ENCODE assay signal across 22 cellular contexts in the genomic region with DNA sequence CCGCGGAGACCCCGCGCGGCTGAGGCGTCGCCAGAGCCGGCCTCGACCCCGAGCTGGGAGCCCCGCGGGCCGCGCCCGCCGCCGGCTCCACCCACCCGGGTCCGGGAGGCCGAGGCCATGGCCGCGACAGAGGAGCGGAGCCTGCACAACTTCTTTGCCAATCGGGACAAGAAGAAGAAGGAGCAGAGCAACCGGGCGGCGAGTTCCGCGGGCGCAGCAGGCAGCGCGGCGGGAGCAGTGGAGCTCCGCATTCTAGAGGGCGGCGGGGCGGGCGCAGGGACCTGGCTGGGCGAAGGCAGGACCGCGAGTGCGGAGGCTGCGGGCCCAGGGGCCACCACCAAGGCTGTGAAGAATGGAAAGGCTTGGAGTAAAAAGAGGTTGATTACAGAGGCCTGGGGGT. TPM values are rescaled to one million over a fixed set of nuclear protein-coding genes. Genes with fewer than 3 reads are reported as not detected.
DNase-seq lines count a peak whose midpoint lies in the region; ATAC-seq and TF ChIP-seq lines count a peak whose summit lies in the region.
"Had no signal": no experiment of that assay in that cellular context is flagged by ENCODE, and none has a peak within 500 bp of the region (broad histone marks: within the 10 kb centered on the region; RNA-seq: fewer than 3 reads in every experiment).

No MANE protein-coding gene starts in this region.

- H3K27ac ChIP-seq in lower lobe of right lung (no peak overlapping the region), upper lobe of right lung (no peak overlapping the region)
- H3K27ac ChIP-seq: 22Rv1, BLaER1, GM23248 had no signal

- H3K4me3 ChIP-seq in lower lobe of right lung (no peak overlapping the region), upper lobe of right lung (no peak overlapping the region)
- H3K4me3 ChIP-seq: BLaER1, GM23248 had no signal

- no peaks in the 10 kb centered on the region for H3K4me1 ChIP-seq in lower lobe of right lung
- H3K4me1 ChIP-seq in upper lobe of right lung: no peaks in the 10 kb centered on the region

- no peaks in the 10 kb centered on the region for H3K27me3 Mint-ChIP-seq in activated naive CD4-positive, alpha-beta T cell treated with anti-CD3 and anti-CD28 coated beads, Interleukin-2, amount 50 U/mL, for 24 hours
- no peaks in the 10 kb centered on the region for H3K27me3 Mint-ChIP-seq in mesothelial cell of epicardium (ENCODE audit: low read depth)
- H3K27me3 Mint-ChIP-seq: B cell; CD4-positive, alpha-beta T cell; CD8-positive, alpha-beta memory T cell had no signal

- H3K27me3 ChIP-seq in lower lobe of right lung (ENCODE audit: low read depth) (no peaks in the 10 kb centered on the region), upper lobe of right lung (no peaks in the 10 kb centered on the region)
- H3K27me3 ChIP-seq: BLaER1 had no signal

- H3K4me1 Mint-ChIP-seq in activated naive CD4-positive, alpha-beta T cell treated with anti-CD3 and anti-CD28 coated beads, Interleukin-2, amount 50 U/mL, for 24 hours: no peaks in the 10 kb centered on the region
- no peaks in the 10 kb centered on the region for H3K4me1 Mint-ChIP-seq in mesothelial cell of epicardium
- H3K4me1 Mint-ChIP-seq: B cell; CD14-positive monocyte; CD8-positive, alpha-beta memory T cell; H9 had no signal

- no peaks in the 10 kb centered on the region for H3K36me3 ChIP-seq in lower lobe of right lung
- no peaks in the 10 kb centered on the region for H3K36me3 ChIP-seq in upper lobe of right lung
- H3K36me3 ChIP-seq: BLaER1 had no signal

- TF ChIP-seq CTCF in lower lobe of right lung (IDR thresholded peaks at IDR 0.05) (no peak), upper lobe of right lung (IDR thresholded peaks at IDR 0.05) (no peak), mesothelial cell of epicardium (IDR thresholded peaks at IDR 0.05; ENCODE audit: unreplicated experiment) (no peak)

- no peaks in the 10 kb centered on the region for H3K36me3 Mint-ChIP-seq in activated naive CD4-positive, alpha-beta T cell treated with anti-CD3 and anti-CD28 coated beads, Interleukin-2, amount 50 U/mL, for 24 hours
- H3K36me3 Mint-ChIP-seq in activated naive CD4-positive, alpha-beta T cell treated with anti-CD3 and anti-CD28 coated beads, Interleukin-2, amount 50 U/mL, for 72 hours: peaks cover 7 to 9% of the 10 kb centered on the region in 2 donors
- peaks cover 3% of the 10 kb centered on the region for H3K36me3 Mint-ChIP-seq in mesothelial cell of epicardium
- H3K36me3 Mint-ChIP-seq: CD14-positive monocyte had no signal

- H3K9me3 Mint-ChIP-seq in activated naive CD4-positive, alpha-beta T cell treated with anti-CD3 and anti-CD28 coated beads, Interleukin-2, amount 50 U/mL, for 24 hours: peaks cover 33% of the 10 kb centered on the region
- peaks cover 26 to 32% of the 10 kb centered on the region in 2 donors for H3K9me3 Mint-ChIP-seq in activated naive CD4-positive, alpha-beta T cell treated with anti-CD3 and anti-CD28 coated beads, Interleukin-2, amount 50 U/mL, for 72 hours
- peaks cover 56% of the 10 kb centered on the region for H3K9me3 Mint-ChIP-seq in mesothelial cell of epicardium

- no peak for ATAC-seq in activated naive CD4-positive, alpha-beta T cell treated with anti-CD3 and anti-CD28 coated beads, Interleukin-2, amount 50 U/mL, for 72 hours
- no peak for ATAC-seq in lower lobe of right lung
- peak; percentile 35 for ATAC-seq in upper lobe of right lung
- no peak for ATAC-seq in activated CD4-positive, CD25-positive, alpha-beta regulatory T cell treated with anti-CD3 and anti-CD28 coated beads, Interleukin-2, amount 50 U/mL, for 24 hours
- ATAC-seq: HCT116 had no signal

- H3K4me3 Mint-ChIP-seq in activated naive CD4-positive, alpha-beta T cell treated with anti-CD3 and anti-CD28 coated beads, Interleukin-2, amount 50 U/mL, for 24 hours: no peak overlapping the region
- H3K4me3 Mint-ChIP-seq in mesothelial cell of epicardium: no peak overlapping the region
- H3K4me3 Mint-ChIP-seq: B cell; CD14-positive monocyte; CD4-positive, alpha-beta T cell; CD8-positive, alpha-beta memory T cell; H9 had no signal

- DNase-seq in NCI-H510A (lab: John Stamatoyannopoulos, UW) (peak; percentile 6), NCI-H510A treated with DMSO at 0.1 percent for 48 hours (lab: John Stamatoyannopoulos, UW) (no peak), lower lobe of right lung (peak; percentile 40), upper lobe of right lung (peak; percentile 63), mesothelial cell of epicardium (ENCODE audit: low spot score in 2 of 2, unreplicated experiment in 2 of 2) (no peak)
- DNase-seq in activated naive CD4-positive, alpha-beta T cell treated with anti-CD3 and anti-CD28 coated beads, Interleukin-2, amount 50 U/mL, for 72 hours (ENCODE audit: low spot score in 2 of 2): no peak
- DNase-seq: CD4-positive, alpha-beta T cell; CD8-positive, alpha-beta memory T cell; DMS 273 treated with DMSO at 0.1 percent for 48 hours; DMS79 treated with DMSO at 0.1 percent for 48 hours; GF-D8; GM23248; H9 had no signal

- intact Hi-C loops in lower lobe of right lung (cut with DNase I): no loop called here
- intact Hi-C loops in upper lobe of right lung (cut with DNase I): no loop called here

- H3K27ac Mint-ChIP-seq in activated naive CD4-positive, alpha-beta T cell treated with anti-CD3 and anti-CD28 coated beads, Interleukin-2, amount 50 U/mL, for 24 hours: peak overlapping the region; percentile 17
- H3K27ac Mint-ChIP-seq in activated naive CD4-positive, alpha-beta T cell treated with anti-CD3 and anti-CD28 coated beads, Interleukin-2, amount 50 U/mL, for 72 hours: no peak overlapping the region
- no peak overlapping the region for H3K27ac Mint-ChIP-seq in mesothelial cell of epicardium
- H3K27ac Mint-ChIP-seq: B cell; CD14-positive monocyte; CD4-positive, alpha-beta T cell; CD8-positive, alpha-beta memory T cell; H9 had no signal

- H3K9me3 ChIP-seq in lower lobe of right lung (no peaks in the 10 kb centered on the region), upper lobe of right lung (no peaks in the 10 kb centered on the region)

RNA-seq across cellular contexts. Expression of a gene that starts 37.6 kb away (rescaled TPM):
- not detected for total RNA-seq in activated naive CD4-positive, alpha-beta T cell treated with anti-CD3 and anti-CD28 coated beads, Interleukin-2, amount 50 U/mL, for 72 hours
- total RNA-seq in lower lobe of right lung (0.53 TPM), upper lobe of right lung (not detected), mesothelial cell of epicardium (39.1 to 43.3 TPM (median 39.5 TPM) in 3 replicates)
- total RNA-seq: B cell; CD4-positive, alpha-beta T cell; CD8-positive, alpha-beta memory T cell; Daoy; G401; GM23248 had no signal

Comparison
In these comparisons a context has a peak if more than half of its experiments do, and no peak if none do; other contexts are left out.
1. DNase-seq: peak in NCI-H510A (single experiment), lower lobe of right lung (single experiment) and upper lobe of right lung (single experiment); none in NCI-H510A treated with DMSO at 0.1 percent for 48 hours (single experiment), activated naive CD4-positive, alpha-beta T cell treated with anti-CD3 and anti-CD28 coated beads, Interleukin-2, amount 50 U/mL, for 72 hours (0 of 2) and mesothelial cell of epicardium (0 of 2).
2. RNA of a gene that starts 37.6 kb away (total RNA-seq): 39.1 to 43.3 TPM in mesothelial cell of epicardium; 0.53 TPM in lower lobe of right lung (single experiment), not detected in upper lobe of right lung (single experiment) and not detected in activated naive CD4-positive, alpha-beta T cell treated with anti-CD3 and anti-CD28 coated beads, Interleukin-2, amount 50 U/mL, for 72 hours; every median in the first group is over 10 times any median in the second.